ENCODE assay signal across 1 cellular context in genomic region chr14:35402323-35403084, GRCh38.
A peak's percentile ranks its signal among the peaks of the same experiment; 100 is the strongest.
TF ChIP-seq lines count a peak whose summit lies in the region.

No MANE protein-coding gene starts in this region.

TF ChIP-seq in HepG2, 621 proteins besides CTCF, POLR2A, EP300 and RAD21 (continued from another document and continues in another):
- TF ChIP-seq ZNF646 (CRISPR knock-in tag; IDR thresholded peaks at IDR 0.05) (no peak), PHF5A (CRISPR knock-in tag; IDR thresholded peaks at IDR 0.05; ENCODE audit: low read depth, unreplicated experiment) (no peak), NCOA2 (CRISPR knock-in tag; IDR thresholded peaks at IDR 0.05) (no peak), TBX2 (CRISPR knock-in tag; IDR thresholded peaks at IDR 0.05; ENCODE audit: borderline replicate concordance) (no peak), NR1H2 (CRISPR knock-in tag; IDR thresholded peaks at IDR 0.05; ENCODE audit: borderline replicate concordance, low read depth) (no peak), GRHL1 (CRISPR knock-in tag; conservative IDR thresholded peaks at IDR 0.05) (no peak), ZBTB3 (CRISPR knock-in tag; IDR thresholded peaks at IDR 0.05; ENCODE audit: borderline replicate concordance, low read depth) (no peak), ZNF232 (CRISPR knock-in tag; IDR thresholded peaks at IDR 0.05; ENCODE audit: borderline replicate concordance) (0 out of 2 replicates have a peak, but pooled peaks have one; percentile 18), HCFC1 (IDR thresholded peaks at IDR 0.05; ENCODE audit: low read depth, low read length) (no peak), KDM5B (CRISPR knock-in tag; IDR thresholded peaks at IDR 0.05; ENCODE audit: borderline replicate concordance) (no peak; the same call in 1 of the 2 replicates), TRAFD1 (CRISPR knock-in tag; IDR thresholded peaks at IDR 0.05; ENCODE audit: borderline replicate concordance) (no peak), ZFX (CRISPR knock-in tag; IDR thresholded peaks at IDR 0.05; ENCODE audit: low read depth) (peak; percentile 18; the same call in 1 of the 2 replicates), MIER3 (CRISPR knock-in tag; IDR thresholded peaks at IDR 0.05; ENCODE audit: borderline replicate concordance) (no peak), RARG (CRISPR knock-in tag; IDR thresholded peaks at IDR 0.05; ENCODE audit: low read depth) (no peak), SRY (CRISPR knock-in tag; IDR thresholded peaks at IDR 0.05) (peak; percentile 17; the same call in 1 of the 2 replicates), ZNF609 (CRISPR knock-in tag; IDR thresholded peaks at IDR 0.05; ENCODE audit: borderline replicate concordance) (no peak), ZMAT3 (CRISPR knock-in tag; conservative IDR thresholded peaks at IDR 0.05) (peak; percentile 58; the same call in 1 of the 2 replicates), ELF4 (CRISPR knock-in tag; IDR thresholded peaks at IDR 0.05; ENCODE audit: borderline replicate concordance) (no peak), HOXD1 (CRISPR knock-in tag; IDR thresholded peaks at IDR 0.05) (no peak), ZNF225 (CRISPR knock-in tag; IDR thresholded peaks at IDR 0.05) (peak; percentile 69; the same call in 1 of the 2 replicates), RERE (CRISPR knock-in tag; IDR thresholded peaks at IDR 0.05; ENCODE audit: low read depth) (no peak), ZBTB37 (CRISPR knock-in tag; IDR thresholded peaks at IDR 0.05) (no peak; the same call in 1 of the 2 replicates), ZNF552 (CRISPR knock-in tag; IDR thresholded peaks at IDR 0.05; ENCODE audit: borderline replicate concordance) (no peak)
- TF ChIP-seq, protein P1, sequence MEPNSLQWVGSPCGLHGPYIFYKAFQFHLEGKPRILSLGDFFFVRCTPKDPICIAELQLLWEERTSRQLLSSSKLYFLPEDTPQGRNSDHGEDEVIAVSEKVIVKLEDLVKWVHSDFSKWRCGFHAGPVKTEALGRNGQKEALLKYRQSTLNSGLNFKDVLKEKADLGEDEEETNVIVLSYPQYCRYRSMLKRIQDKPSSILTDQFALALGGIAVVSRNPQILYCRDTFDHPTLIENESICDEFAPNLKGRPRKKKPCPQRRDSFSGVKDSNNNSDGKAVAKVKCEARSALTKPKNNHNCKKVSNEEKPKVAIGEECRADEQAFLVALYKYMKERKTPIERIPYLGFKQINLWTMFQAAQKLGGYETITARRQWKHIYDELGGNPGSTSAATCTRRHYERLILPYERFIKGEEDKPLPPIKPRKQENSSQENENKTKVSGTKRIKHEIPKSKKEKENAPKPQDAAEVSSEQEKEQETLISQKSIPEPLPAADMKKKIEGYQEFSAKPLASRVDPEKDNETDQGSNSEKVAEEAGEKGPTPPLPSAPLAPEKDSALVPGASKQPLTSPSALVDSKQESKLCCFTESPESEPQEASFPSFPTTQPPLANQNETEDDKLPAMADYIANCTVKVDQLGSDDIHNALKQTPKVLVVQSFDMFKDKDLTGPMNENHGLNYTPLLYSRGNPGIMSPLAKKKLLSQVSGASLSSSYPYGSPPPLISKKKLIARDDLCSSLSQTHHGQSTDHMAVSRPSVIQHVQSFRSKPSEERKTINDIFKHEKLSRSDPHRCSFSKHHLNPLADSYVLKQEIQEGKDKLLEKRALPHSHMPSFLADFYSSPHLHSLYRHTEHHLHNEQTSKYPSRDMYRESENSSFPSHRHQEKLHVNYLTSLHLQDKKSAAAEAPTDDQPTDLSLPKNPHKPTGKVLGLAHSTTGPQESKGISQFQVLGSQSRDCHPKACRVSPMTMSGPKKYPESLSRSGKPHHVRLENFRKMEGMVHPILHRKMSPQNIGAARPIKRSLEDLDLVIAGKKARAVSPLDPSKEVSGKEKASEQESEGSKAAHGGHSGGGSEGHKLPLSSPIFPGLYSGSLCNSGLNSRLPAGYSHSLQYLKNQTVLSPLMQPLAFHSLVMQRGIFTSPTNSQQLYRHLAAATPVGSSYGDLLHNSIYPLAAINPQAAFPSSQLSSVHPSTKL (CRISPR knock-in tag; IDR thresholded peaks at IDR 0.05), result no peak
